Comparison of ENCODE assay signal across 1 cellular context in genomic region chr9:109047259-109047658, GRCh38.
TF ChIP-seq lines count a peak whose summit lies in the region.

No MANE protein-coding gene starts in this region.

TF ChIP-seq in A549, 52 proteins besides CTCF, POLR2A, EP300 and RAD21 (continued from another document):
- TF ChIP-seq, protein P1, sequence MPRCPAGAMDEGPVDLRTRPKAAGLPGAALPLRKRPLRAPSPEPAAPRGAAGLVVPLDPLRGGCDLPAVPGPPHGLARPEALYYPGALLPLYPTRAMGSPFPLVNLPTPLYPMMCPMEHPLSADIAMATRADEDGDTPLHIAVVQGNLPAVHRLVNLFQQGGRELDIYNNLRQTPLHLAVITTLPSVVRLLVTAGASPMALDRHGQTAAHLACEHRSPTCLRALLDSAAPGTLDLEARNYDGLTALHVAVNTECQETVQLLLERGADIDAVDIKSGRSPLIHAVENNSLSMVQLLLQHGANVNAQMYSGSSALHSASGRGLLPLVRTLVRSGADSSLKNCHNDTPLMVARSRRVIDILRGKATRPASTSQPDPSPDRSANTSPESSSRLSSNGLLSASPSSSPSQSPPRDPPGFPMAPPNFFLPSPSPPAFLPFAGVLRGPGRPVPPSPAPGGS (IDR thresholded peaks at IDR 0.05), result no peak
- no peak for TF ChIP-seq ELK1 (IDR thresholded peaks at IDR 0.05; ENCODE audit: low read depth, low read length)
